ENCODE assay signal across 21 cellular contexts in genomic region chr10:75935650-75936400, GRCh38.
DNase-seq lines count a peak whose midpoint lies in the region; ATAC-seq and TF ChIP-seq lines count a peak whose summit lies in the region.
"Had no signal": no experiment of that assay in that cellular context is flagged by ENCODE, and none has a peak within 500 bp of the region (broad histone marks: within the 10 kb centered on the region; RNA-seq: fewer than 3 reads in every experiment).

No MANE protein-coding gene starts in this region.

- H3K27me3 Mint-ChIP-seq in WTC11 (ENCODE audit: low read depth) (peaks cover 7% of the 10 kb centered on the region), mesothelial cell of epicardium (ENCODE audit: low read depth) (peaks cover 80% of the 10 kb centered on the region)

- ATAC-seq in WTC11: peak; percentile 34; the same call in 1 of the 2 replicates
- peak; percentile 25 for ATAC-seq in mucosa of descending colon
- ATAC-seq in HG02588 (IDR thresholded peaks at IDR 0.05; ENCODE audit: unreplicated experiment): no peak
- no peak for ATAC-seq in GM19463 (IDR thresholded peaks at IDR 0.05; ENCODE audit: unreplicated experiment)
- ATAC-seq: GM12878, GM23338, Panc1 had no signal

- CTCF ChIA-PET in WTC11 (lab: Charles Lee): no interaction called here

- H3K4me1 Mint-ChIP-seq in WTC11 (peaks cover 14% of the 10 kb centered on the region), mesothelial cell of epicardium (peaks cover 18% of the 10 kb centered on the region)
- H3K4me1 Mint-ChIP-seq: IgD-negative memory B cell had no signal

- no peaks in the 10 kb centered on the region for H3K36me3 ChIP-seq in mucosa of descending colon (ENCODE audit: low read depth)
- H3K36me3 ChIP-seq: SJCRH30 had no signal

- no peaks in the 10 kb centered on the region for H3K9me3 ChIP-seq in mucosa of descending colon
- H3K9me3 ChIP-seq: SJCRH30 had no signal

- no peaks in the 10 kb centered on the region for H3K36me3 Mint-ChIP-seq in WTC11
- no peaks in the 10 kb centered on the region for H3K36me3 Mint-ChIP-seq in mesothelial cell of epicardium
- H3K36me3 Mint-ChIP-seq: IgD-negative memory B cell had no signal

- no peak overlapping the region for H3K4me3 ChIP-seq in mucosa of descending colon
- H3K4me3 ChIP-seq: GM12878, GM23338, SJCRH30 had no signal

- no peak overlapping the region for H3K27ac Mint-ChIP-seq in WTC11
- no peak overlapping the region for H3K27ac Mint-ChIP-seq in mesothelial cell of epicardium
- H3K27ac Mint-ChIP-seq: CD14-positive monocyte; GM23338; IgD-negative memory B cell; T-helper 1 cell treated with Interleukin-12 subunit alpha and Interleukin-12 subunit beta and Interleukin-4 antibody, amounts not matched to agents 30 μg/mL and 1 μg/mL, for 36 hours had no signal

- no peak overlapping the region for H3K4me3 Mint-ChIP-seq in WTC11
- H3K4me3 Mint-ChIP-seq in mesothelial cell of epicardium: no peak overlapping the region
- H3K4me3 Mint-ChIP-seq: CD14-positive monocyte; GM23338; IgD-negative memory B cell; T-helper 1 cell treated with Interleukin-12 subunit alpha and Interleukin-12 subunit beta and Interleukin-4 antibody, amounts not matched to agents 30 μg/mL and 1 μg/mL, for 36 hours had no signal

- no peaks in the 10 kb centered on the region for H3K4me1 ChIP-seq in mucosa of descending colon (ENCODE audit: low read depth)
- H3K4me1 ChIP-seq: SJCRH30 had no signal

- DNase-seq in NCI-H146 (lab: John Stamatoyannopoulos, UW): peak; percentile 56
- peak; percentile 26 for DNase-seq in NCI-H510A treated with DMSO at 0.1 percent for 48 hours (lab: John Stamatoyannopoulos, UW)
- DNase-seq in WTC11 (ENCODE audit: low spot score): no peak
- no peak for DNase-seq in mucosa of descending colon
- DNase-seq in mesothelial cell of epicardium (ENCODE audit: low spot score in 2 of 2, unreplicated experiment in 2 of 2): no peak
- DNase-seq in NCI-H2171 (lab: John Stamatoyannopoulos, UW): no peak
- DNase-seq: ACHN, EL, HCEC 1CT, Karpas-422, NCI-H1694 treated with DMSO at 0.1 percent for 48 hours, NCI-H446, SJCRH30 had no signal

- intact Hi-C loops in mucosa of descending colon (cut with DNase I, micrococcal nuclease): no loop called here

- TF ChIP-seq CTCF in WTC11 (IDR thresholded peaks at IDR 0.05) (no peak), mucosa of descending colon (IDR thresholded peaks at IDR 0.05) (no peak), mesothelial cell of epicardium (IDR thresholded peaks at IDR 0.05; ENCODE audit: unreplicated experiment) (no peak)

- H3K9me3 Mint-ChIP-seq in WTC11 (no peaks in the 10 kb centered on the region), mesothelial cell of epicardium (no peaks in the 10 kb centered on the region)
- H3K9me3 Mint-ChIP-seq: GM23338; T-helper 1 cell treated with Interleukin-12 subunit alpha and Interleukin-12 subunit beta and Interleukin-4 antibody, amounts not matched to agents 30 μg/mL and 1 μg/mL, for 36 hours had no signal

- POLR2A ChIA-PET in WTC11 (lab: Charles Lee): no interaction called here

TF ChIP-seq in WTC11, 78 proteins besides CTCF, POLR2A, EP300 and RAD21:
- TF ChIP-seq NFYB (CRISPR knock-in tag; conservative IDR thresholded peaks at IDR 0.05; ENCODE audit: low read depth) (no peak), E2F1 (CRISPR knock-in tag; IDR thresholded peaks at IDR 0.05) (no peak), ZNF396 (CRISPR knock-in tag; IDR thresholded peaks at IDR 0.05; ENCODE audit: borderline replicate concordance) (no peak), MXD4 (CRISPR knock-in tag; IDR thresholded peaks at IDR 0.05; ENCODE audit: borderline replicate concordance) (no peak), SMAD3 (CRISPR knock-in tag; IDR thresholded peaks at IDR 0.05; ENCODE audit: borderline replicate concordance) (no peak), JAZF1 (CRISPR knock-in tag; IDR thresholded peaks at IDR 0.05) (no peak), SOX15 (CRISPR knock-in tag; IDR thresholded peaks at IDR 0.05) (no peak), CDX4 (CRISPR knock-in tag; IDR thresholded peaks at IDR 0.05; ENCODE audit: borderline replicate concordance) (no peak), NR1H2 (CRISPR knock-in tag; IDR thresholded peaks at IDR 0.05) (no peak), FOXP1 (CRISPR knock-in tag; IDR thresholded peaks at IDR 0.05; ENCODE audit: borderline replicate concordance) (no peak)
TF ChIP-seq in WTC11: peak in this region for 0.

Comparison
In these comparisons a context has a peak if more than half of its experiments do, and no peak if none do; other contexts are left out.
1. DNase-seq: peak in NCI-H146 (single experiment) and NCI-H510A treated with DMSO at 0.1 percent for 48 hours (single experiment); none in WTC11 (single experiment), mucosa of descending colon (0 of 3), mesothelial cell of epicardium (0 of 2) and NCI-H2171 (single experiment).
2. ATAC-seq: peak in WTC11 (single experiment) and mucosa of descending colon (single experiment); none in HG02588 (single experiment) and GM19463 (single experiment).